8 cellular contexts compared by ENCODE assay signal in genomic region chr16:22357635-22357971, GRCh38. TPM values are rescaled to one million over a fixed set of nuclear protein-coding genes. Genes with fewer than 3 reads are reported as not detected.
DNase-seq lines count a peak whose midpoint lies in the region; ATAC-seq lines count a peak whose summit lies in the region.
"Had no signal": no experiment of that assay in that cellular context is flagged by ENCODE, and none has a peak within 500 bp of the region (broad histone marks: within the 10 kb centered on the region; RNA-seq: fewer than 3 reads in every experiment).

No MANE protein-coding gene starts in this region.

- peak overlapping the region in 1 of 2 donors; percentile 25 for H3K4me3 Mint-ChIP-seq in stimulated activated naive B cell treated with anti-CD40 and anti-IgM and Interleukin-4, amounts not matched to agents 10 μg/mL and 1 μg/mL and 100 μg/mL, for 72 hours

- H3K9me3 Mint-ChIP-seq in activated naive CD4-positive, alpha-beta T cell treated with anti-CD3 and anti-CD28 coated beads, Interleukin-2, amount 50 U/mL, for 72 hours = no peaks in the 10 kb centered on the region
- H3K9me3 Mint-ChIP-seq in stimulated activated naive B cell treated with anti-CD40 and anti-IgM and Interleukin-4, amounts not matched to agents 10 μg/mL and 1 μg/mL and 100 μg/mL, for 72 hours = peaks cover 0 to 3% of the 10 kb centered on the region in 2 donors

- H3K27ac Mint-ChIP-seq in activated naive CD4-positive, alpha-beta T cell treated with anti-CD3 and anti-CD28 coated beads, Interleukin-2, amount 50 U/mL, for 72 hours = peak overlapping the region; percentile 81 to 96
- no peak overlapping the region for H3K27ac Mint-ChIP-seq in stimulated activated naive B cell treated with anti-CD40 and anti-IgM and Interleukin-4, amounts not matched to agents 10 μg/mL and 1 μg/mL and 100 μg/mL, for 72 hours

- ATAC-seq in GM19324 (IDR thresholded peaks at IDR 0.05; ENCODE audit: low FRiP score, unreplicated experiment) (peak; percentile 68), HG03045 (IDR thresholded peaks at IDR 0.05; ENCODE audit: unreplicated experiment) (peak; percentile 42)
- ATAC-seq in activated naive CD4-positive, alpha-beta T cell treated with anti-CD3 and anti-CD28 coated beads, Interleukin-2, amount 50 U/mL, for 72 hours = peak in 1 of 2 donors; percentile 42
- peak; percentile 15 to 18 for ATAC-seq in stimulated activated naive B cell treated with anti-CD40 and anti-IgM and Interleukin-4, amounts not matched to agents 10 μg/mL and 1 μg/mL and 100 μg/mL, for 72 hours (replicated peaks)
- ATAC-seq: Panc1 had no signal

- H3K4me1 Mint-ChIP-seq in stimulated activated naive B cell treated with anti-CD40 and anti-IgM and Interleukin-4, amounts not matched to agents 10 μg/mL and 1 μg/mL and 100 μg/mL, for 72 hours = peaks cover 21 to 43% of the 10 kb centered on the region in 2 donors

- H3K27me3 Mint-ChIP-seq in stimulated activated naive B cell treated with anti-CD40 and anti-IgM and Interleukin-4, amounts not matched to agents 10 μg/mL and 1 μg/mL and 100 μg/mL, for 72 hours = no peaks in the 10 kb centered on the region

- no peak for DNase-seq in activated naive CD4-positive, alpha-beta T cell treated with anti-CD3 and anti-CD28 coated beads, Interleukin-2, amount 50 U/mL, for 72 hours (ENCODE audit: low spot score in 2 of 2)
- no peak for DNase-seq in stimulated activated naive B cell treated with anti-CD40 and anti-IgM and Interleukin-4, amounts not matched to agents 10 μg/mL and 1 μg/mL and 100 μg/mL, for 72 hours
- no peak for DNase-seq in hepatic stellate cell (ENCODE audit: low spot score)
- DNase-seq in stimulated activated CD4-positive, alpha-beta T cell treated with anti-CD3 and anti-CD28 coated beads, Interleukin-12 subunit alpha, Interleukin-12 subunit beta, amount 100 ng/mL, for 4 hours = no peak
- DNase-seq in NOMO-1 treated with dmso at 0.1 percent for 144 hours (lab: John Stamatoyannopoulos, UW; ENCODE audit: unreplicated experiment) = no peak

- peaks cover 0 to 35% of the 10 kb centered on the region in 2 donors for H3K36me3 Mint-ChIP-seq in activated naive CD4-positive, alpha-beta T cell treated with anti-CD3 and anti-CD28 coated beads, Interleukin-2, amount 50 U/mL, for 72 hours
- peaks cover 5 to 14% of the 10 kb centered on the region in 2 donors for H3K36me3 Mint-ChIP-seq in stimulated activated naive B cell treated with anti-CD40 and anti-IgM and Interleukin-4, amounts not matched to agents 10 μg/mL and 1 μg/mL and 100 μg/mL, for 72 hours

RNA-seq across cellular contexts. Expression of gene CDR2, which starts 16.8 kb away (rescaled TPM):
- total RNA-seq in activated naive CD4-positive, alpha-beta T cell treated with anti-CD3 and anti-CD28 coated beads, Interleukin-2, amount 50 U/mL, for 72 hours = 10 to 100 TPM; 26.8 to 44.4 TPM
